In the genomic region with DNA sequence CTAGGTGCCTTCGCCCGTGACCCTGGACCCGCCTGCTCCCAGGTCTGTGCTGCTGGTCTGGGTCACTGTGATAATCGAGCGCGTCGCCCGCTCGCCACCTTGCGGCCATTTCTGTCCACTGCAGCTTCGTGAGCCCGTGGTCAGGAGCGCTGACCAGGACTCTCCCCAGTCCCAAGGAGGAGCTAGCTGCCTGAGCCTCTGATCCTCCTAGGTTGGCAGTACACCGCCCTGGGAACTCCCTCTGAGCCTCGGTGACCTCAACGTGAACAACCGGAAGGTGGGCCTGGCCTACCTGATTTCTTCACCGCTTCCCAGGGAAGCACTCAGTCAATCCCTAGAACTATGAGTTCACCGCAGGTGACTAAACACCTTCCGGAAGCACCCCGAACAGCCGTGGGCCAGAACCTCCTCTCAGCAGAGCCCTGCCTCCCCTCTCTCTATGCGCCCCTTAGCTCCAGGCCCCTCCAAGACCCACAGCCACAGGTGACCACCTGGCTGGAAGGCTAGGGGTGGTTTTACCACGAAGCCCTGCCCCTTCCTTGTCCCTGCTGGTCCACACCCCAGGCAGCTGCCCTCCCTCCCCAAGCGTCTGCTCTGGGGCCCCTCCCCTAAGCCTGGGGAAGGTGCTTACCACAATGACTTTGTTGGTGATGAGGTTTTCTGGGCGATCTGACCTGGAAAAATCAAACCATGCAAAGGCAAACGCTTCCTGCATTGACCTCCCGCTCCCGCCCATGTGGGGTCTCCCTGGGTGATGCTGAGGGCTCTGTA, we compare ENCODE assay signal across 9 cellular contexts. TPM values are rescaled to one million over a fixed set of nuclear protein-coding genes. Genes with fewer than 3 reads are reported as not detected.
DNase-seq lines count a peak whose midpoint lies in the region; ATAC-seq, FAIRE-seq and TF ChIP-seq lines count a peak whose summit lies in the region.
"Had no signal": no experiment of that assay in that cellular context is flagged by ENCODE, and none has a peak within 500 bp of the region (broad histone marks: within the 10 kb centered on the region; RNA-seq: fewer than 3 reads in every experiment).

No MANE protein-coding gene starts in this region.

- H3K9me3 Mint-ChIP-seq in memory B cell, result no peaks in the 10 kb centered on the region
- H3K9me3 Mint-ChIP-seq: central memory CD8-positive, alpha-beta T cell had no signal

- no peak overlapping the region for H4K91ac ChIP-seq in H1 (replicated peaks; ENCODE audit: insufficient read length, low read length)

- peak; percentile 70 for ATAC-seq in memory B cell (ENCODE audit: low read depth)
- no peak for ATAC-seq in GM18870 (IDR thresholded peaks at IDR 0.05; ENCODE audit: unreplicated experiment)

- H3K14ac ChIP-seq in H1 (ENCODE audit: insufficient read length), result no peak overlapping the region

- TF ChIP-seq CTCF in H1 (IDR thresholded peaks at IDR 0.05; ENCODE audit: control extremely low read depth in 1 of 3, insufficient read depth in 1 of 3, low read depth in 1 of 3, low read length in 3 of 3), result peak; percentile 93 to 99 (median 97)

- peaks cover 21% of the 10 kb centered on the region for H3K27me3 Mint-ChIP-seq in memory B cell

- peak overlapping the region; percentile 38; the same call in 1 of the 2 replicates for H4K8ac ChIP-seq in H1 (ENCODE audit: extremely low read depth, insufficient read depth, low read length)

- CTCF ChIA-PET in H1 (lab: Charles Lee; ENCODE audit: partially characterized antibody), result interaction anchor here (0.6 to 14.0 kb wide), 36 partner anchors 8 to 1881 kb away, joined by 3 to 425 read pairs (median 4); partner anchors contain the start of genes PLA2G4D and VPS39

- TF ChIP-seq EP300 in H1 (IDR thresholded peaks at IDR 0.05; ENCODE audit: borderline replicate concordance in 1 of 2, low read depth in 2 of 2, low read length in 2 of 2), result no peak

- H3K79me1 ChIP-seq in H1 (ENCODE audit: low read depth, low read length), result no peaks in the 10 kb centered on the region

- POLR2A ChIA-PET in H1 (lab: Charles Lee; ENCODE audit: partially characterized antibody), result interaction anchor here (0.6 to 1.1 kb wide), 4 partner anchors 9 to 50 kb away, joined by 3 to 4 read pairs (median 3); no protein-coding TSS in a partner anchor

- H3K23me2 ChIP-seq in H1 (ENCODE audit: low read depth, low read length), result no peaks in the 10 kb centered on the region; the same call in 1 of the 2 replicates

- no peak overlapping the region for H2AK5ac ChIP-seq in H1 (ENCODE audit: low read depth, low read length)

- H2AFZ ChIP-seq in H1 (ENCODE audit: low read length), result peak overlapping the region; percentile 64; the same call in 1 of the 2 replicates

- H3K36me3 ChIP-seq in H1 (ENCODE audit: control insufficient read depth in 2 of 4, insufficient read depth in 4 of 4, low read length in 3 of 4), result no peaks in the 10 kb centered on the region

- peaks cover 6 to 17% (median 11%) of the 10 kb centered on the region in 4 experiments for H3K4me1 ChIP-seq in H1 (replicated peaks in 1 of 4; ENCODE audit: control insufficient read depth in 3 of 4, insufficient read depth in 4 of 4, low read length in 3 of 4)

- no peak overlapping the region for H3K23ac ChIP-seq in H1 (ENCODE audit: insufficient read length)

- H3K27ac Mint-ChIP-seq in memory B cell, result no peak overlapping the region

- TF ChIP-seq POLR2A in H1 (IDR thresholded peaks at IDR 0.05; ENCODE audit: control extremely low read depth in 1 of 2, low read depth in 2 of 2, low read length in 2 of 2), result no peak

- no peak overlapping the region for H2BK5ac ChIP-seq in H1 (ENCODE audit: low read depth, low read length)

- no peak overlapping the region for H2BK15ac ChIP-seq in H1 (ENCODE audit: low read length)

- peak overlapping the region; percentile 68; the same call in 1 of the 2 replicates for H2BK12ac ChIP-seq in H1 (ENCODE audit: low read depth, low read length)

- FAIRE-seq in H1 (lab: Jason Lieb, UNC), result peak; percentile 66

- H4K20me1 ChIP-seq in H1 (replicated peaks in 1 of 2; ENCODE audit: control insufficient read depth in 1 of 2, insufficient read depth in 2 of 2, low read length in 2 of 2), result no peaks in the 10 kb centered on the region

- peak; percentile 23 for DNase-seq in NCI-H1436 (lab: John Stamatoyannopoulos, UW)
- no peak for DNase-seq in NCI-H1436 treated with DMSO at 0.1 percent for 48 hours (lab: John Stamatoyannopoulos, UW)
- DNase-seq in NCI-H146 (lab: John Stamatoyannopoulos, UW), result peak; percentile 51
- DNase-seq in activated CD4-positive, alpha-beta T cell treated with anti-CD3 and anti-CD28 coated beads, Interleukin-2, amount 50 U/mL, for 1 hour, result peak; percentile 34
- DNase-seq in H1 (ENCODE audit: low read depth in 1 of 2, low spot score in 2 of 2), result peak; percentile 65 to 91
- peak; percentile 38 to 51 for DNase-seq in memory B cell (ENCODE audit: low spot score in 2 of 2)
- peak; percentile 14 for DNase-seq in stimulated activated CD8-positive, alpha-beta memory T cell treated with anti-CD3 and anti-CD28 coated beads, Interleukin-7, amount 100 ng/mL, for 24 hours (ENCODE audit: low read depth)

- H3K36me3 Mint-ChIP-seq in memory B cell, result no peaks in the 10 kb centered on the region

- peak overlapping the region; percentile 72; the same call in 1 of the 2 replicates for H2BK20ac ChIP-seq in H1 (ENCODE audit: low read length)

- H3K27me3 ChIP-seq in H1 (replicated peaks in 1 of 4; ENCODE audit: control insufficient read depth in 3 of 4, extremely low read depth in 1 of 4, insufficient read depth in 3 of 4, low read length in 3 of 4), result no peaks in the 10 kb centered on the region

- H3K79me2 ChIP-seq in H1 (ENCODE audit: control insufficient read depth in 1 of 2, insufficient read depth in 2 of 2, low read length in 2 of 2), result no peaks in the 10 kb centered on the region

- peak overlapping the region; percentile 71 for H3K18ac ChIP-seq in H1 (ENCODE audit: extremely low read depth, low read length)

- WGBS in H1 (ENCODE audit: extremely low coverage in 1 of 2, insufficient coverage in 1 of 2, insufficient read length in 1 of 2, insufficient replicate concordance in 2 of 2, low coverage in 1 of 2, low lambda C conversion rate in 2 of 2, missing lambda C conversion rate in 1 of 2), 2 experiments, result 38% methylated on average over 26 of the region's 29 CpGs; no CpG with 5 or more reads in 1 of the 2 experiments

- H3K27ac ChIP-seq in H1 (ENCODE audit: low read depth, low read length), result no peak overlapping the region

- H3K4me3 Mint-ChIP-seq in memory B cell, result no peak overlapping the region
- H3K4me3 Mint-ChIP-seq: central memory CD8-positive, alpha-beta T cell had no signal

- no peak overlapping the region for H3K56ac ChIP-seq in H1 (replicated peaks; ENCODE audit: insufficient read length, low read depth, low read length)

- H3K4me3 ChIP-seq in H1 (ENCODE audit: extremely low read depth in 1 of 4, insufficient read depth in 2 of 4, low read depth in 3 of 4, low read length in 4 of 4), result no peak overlapping the region

- no peak overlapping the region for H3K9ac ChIP-seq in H1 (replicated peaks in 1 of 4; ENCODE audit: extremely low read depth in 1 of 4, low read depth in 3 of 4, low read length in 3 of 4)

- peaks cover 5% of the 10 kb centered on the region for H3K4me1 Mint-ChIP-seq in memory B cell
- H3K4me1 Mint-ChIP-seq: central memory CD8-positive, alpha-beta T cell had no signal

- no peak overlapping the region for H3K4ac ChIP-seq in H1 (replicated peaks; ENCODE audit: insufficient read length, low read depth, low read length)

- H2BK120ac ChIP-seq in H1 (replicated peaks; ENCODE audit: low read depth, low read length), result no peak overlapping the region

- no peaks in the 10 kb centered on the region for H3K9me3 ChIP-seq in H1 (ENCODE audit: insufficient read depth in 2 of 2, low read depth in 1 of 2, low read length in 1 of 2)

- TF ChIP-seq RAD21 in H1 (IDR thresholded peaks at IDR 0.05 in 1 of 2, conservative IDR thresholded peaks at IDR 0.05 in 1 of 2; ENCODE audit: low read depth in 2 of 2, low read length in 2 of 2), result peak; percentile 88 to 91

- no peak overlapping the region; a peak in 1 of 4 replicates for H3K4me2 ChIP-seq in H1 (ENCODE audit: insufficient read depth in 1 of 2, low read depth in 2 of 2, low read length in 2 of 2)

- no peak overlapping the region for H4K5ac ChIP-seq in H1 (ENCODE audit: insufficient read length, low read depth, low read length)

TF ChIP-seq in H1, 55 proteins besides CTCF, POLR2A, EP300 and RAD21 (continues in another document):
- TF ChIP-seq SIN3A (conservative IDR thresholded peaks at IDR 0.05 in 1 of 2, IDR thresholded peaks at IDR 0.05 in 1 of 2; ENCODE audit: low read depth in 1 of 2, low read length in 2 of 2) (0 out of 4 replicates have a peak, but pooled peaks of 1 of the 2 experiments have one; percentile 50), JUN (IDR thresholded peaks at IDR 0.05; ENCODE audit: low read depth, low read length) (no peak), CHD2 (IDR thresholded peaks at IDR 0.05; ENCODE audit: low read length) (no peak), PHF8 (conservative IDR thresholded peaks at IDR 0.05; ENCODE audit: low read depth, low read length) (no peak), SRF (IDR thresholded peaks at IDR 0.05; ENCODE audit: low read depth, low read length) (no peak), MAFK (IDR thresholded peaks at IDR 0.05; ENCODE audit: low read depth, low read length) (no peak), TCF12 (IDR thresholded peaks at IDR 0.05; ENCODE audit: low read depth, low read length) (no peak)
- TF ChIP-seq, protein P1, sequence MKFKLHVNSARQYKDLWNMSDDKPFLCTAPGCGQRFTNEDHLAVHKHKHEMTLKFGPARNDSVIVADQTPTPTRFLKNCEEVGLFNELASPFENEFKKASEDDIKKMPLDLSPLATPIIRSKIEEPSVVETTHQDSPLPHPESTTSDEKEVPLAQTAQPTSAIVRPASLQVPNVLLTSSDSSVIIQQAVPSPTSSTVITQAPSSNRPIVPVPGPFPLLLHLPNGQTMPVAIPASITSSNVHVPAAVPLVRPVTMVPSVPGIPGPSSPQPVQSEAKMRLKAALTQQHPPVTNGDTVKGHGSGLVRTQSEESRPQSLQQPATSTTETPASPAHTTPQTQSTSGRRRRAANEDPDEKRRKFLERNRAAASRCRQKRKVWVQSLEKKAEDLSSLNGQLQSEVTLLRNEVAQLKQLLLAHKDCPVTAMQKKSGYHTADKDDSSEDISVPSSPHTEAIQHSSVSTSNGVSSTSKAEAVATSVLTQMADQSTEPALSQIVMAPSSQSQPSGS (IDR thresholded peaks at IDR 0.05; ENCODE audit: low read length), result no peak

RNA-seq across cellular contexts. Expression of gene PLA2G4D, which starts 9.7 kb away (rescaled TPM):
- 0.07 and 0.33 TPM in 2 replicates for total RNA-seq in H1 (2021; fragmentation: NEBNext Ultra II Directional; extraction: Animal tissue kit (Norgen Biotek cat#: 25700))
- polyA plus RNA-seq in H1 (2011; rRNA removed), result 0.18 and 0.20 TPM in 2 replicates
- polyA plus RNA-seq in H1 (2011; cell fraction: cytosol; rRNA removed), result 0.14 TPM
- polyA plus RNA-seq in H1 (2011; cell fraction: nucleus; rRNA removed), result 0.67 TPM
- 0.06 to 0.13 TPM (median 0.09 TPM) in 3 of 4 replicates, not detected in the other for polyA plus RNA-seq in H1 (2012, experiment 1 of 2)
- polyA plus RNA-seq in H1 (2012, experiment 2 of 2), result 0.09 TPM
- 0.10 TPM for polyA plus RNA-seq in H1 (2013, experiment 1 of 2)
- 0.06 TPM for polyA plus RNA-seq in H1 (2013, experiment 2 of 2)
- polyA minus RNA-seq in H1 (2011; rRNA and poly(A)+ RNA removed), result 0.22 TPM in 1 of 2 replicates, not detected in the other
- not detected for polyA minus RNA-seq in H1 (2011; cell fraction: cytosol; rRNA and poly(A)+ RNA removed)
- 0.30 TPM for polyA minus RNA-seq in H1 (2011; cell fraction: nucleus; rRNA and poly(A)+ RNA removed)
